Comparison of ENCODE assay signal across 8 cellular contexts in genomic region chr17:77400445-77400870, GRCh38.
DNase-seq lines count a peak whose midpoint lies in the region; ATAC-seq and TF ChIP-seq lines count a peak whose summit lies in the region.

No MANE protein-coding gene starts in this region.

- H3K27ac ChIP-seq in colonic mucosa (peak overlapping the region; percentile 27), suprapubic skin (peak overlapping the region; percentile 46)

- TF ChIP-seq CTCF in CD14-positive monocyte (IDR thresholded peaks at IDR 0.05) (peak; percentile 78), colonic mucosa (IDR thresholded peaks at IDR 0.05) (no peak), natural killer cell (IDR thresholded peaks at IDR 0.05) (peak; percentile 75), suprapubic skin (IDR thresholded peaks at IDR 0.05) (peak; percentile 18 to 46)

- H3K36me3 Mint-ChIP-seq in CD14-positive monocyte = peaks cover 33 to 67% of the 10 kb centered on the region in 2 donors
- no peaks in the 10 kb centered on the region for H3K36me3 Mint-ChIP-seq in natural killer cell

- H3K27me3 ChIP-seq in colonic mucosa (no peaks in the 10 kb centered on the region), suprapubic skin (no peaks in the 10 kb centered on the region)

- no peak overlapping the region for H3K4me3 ChIP-seq in colonic mucosa
- H3K4me3 ChIP-seq in suprapubic skin = no peak overlapping the region

- peak; percentile 81 to 85 for ATAC-seq in activated CD4-positive, CD25-positive, alpha-beta regulatory T cell treated with anti-CD3 and anti-CD28 coated beads, Interleukin-2, amount 50 U/mL, for 24 hours
- peak; percentile 66 to 76 (median 74) for ATAC-seq in natural killer cell
- no peak for ATAC-seq in HG03439 (IDR thresholded peaks at IDR 0.05; ENCODE audit: unreplicated experiment)

- H3K4me3 Mint-ChIP-seq in CD14-positive monocyte = peak overlapping the region; percentile 79 to 96
- peak overlapping the region; percentile 92 for H3K4me3 Mint-ChIP-seq in natural killer cell

- peak overlapping the region in 1 of 2 donors; percentile 4 for H3K9ac ChIP-seq in colonic mucosa (ENCODE audit: low read depth in 2 of 2, low read length in 2 of 2)

- H3K27ac Mint-ChIP-seq in CD14-positive monocyte (peak overlapping the region; percentile 84 to 96 (median 86)), natural killer cell (peak overlapping the region; percentile 94 to 98)

- no peak for TF ChIP-seq POLR2A in suprapubic skin (IDR thresholded peaks at IDR 0.05)

- DNase-seq in CD14-positive monocyte (ENCODE audit: low spot score) (peak; percentile 75), KG1 (lab: John Stamatoyannopoulos, UW) (peak; percentile 64), colonic mucosa (no peak), natural killer cell (peak; percentile 69), suprapubic skin (ENCODE audit: low spot score in 2 of 2) (no peak), middle frontal gyrus (ENCODE audit: extremely low spot score, low spot score) (no peak)

- 48% methylated on average over 8 of the region's 8 CpGs for WGBS in suprapubic skin

- H3K4me1 ChIP-seq in colonic mucosa (peaks cover 4% of the 10 kb centered on the region), suprapubic skin (peaks cover 65% of the 10 kb centered on the region)

- peaks cover 3 to 8% (median 3%) of the 10 kb centered on the region in 3 donors for H3K27me3 Mint-ChIP-seq in CD14-positive monocyte (ENCODE audit: low read depth in 3 of 3)
- H3K27me3 Mint-ChIP-seq in natural killer cell (ENCODE audit: low read depth in 2 of 2) = no peaks in the 10 kb centered on the region

- no peak for TF ChIP-seq EP300 in suprapubic skin (IDR thresholded peaks at IDR 0.05)

- intact Hi-C loops in CD14-positive monocyte (cut with micrococcal nuclease) (loop anchor here (2.0 to 5.0 kb wide), 3 partner anchors 68 to 94 kb away; no protein-coding TSS in a partner anchor), colonic mucosa (cut with DNase I) (no loop called here), natural killer cell (cut with micrococcal nuclease) (loop anchor here (1.0 to 2.0 kb wide), 3 partner anchors 28 to 95 kb away; no protein-coding TSS in a partner anchor)

- no peaks in the 10 kb centered on the region for H3K9me3 ChIP-seq in colonic mucosa
- no peaks in the 10 kb centered on the region for H3K9me3 ChIP-seq in suprapubic skin

- H3K4me1 Mint-ChIP-seq in CD14-positive monocyte = peaks cover 67% of the 10 kb centered on the region
- H3K4me1 Mint-ChIP-seq in natural killer cell = peaks cover 80 to 100% of the 10 kb centered on the region in 2 donors

- H3K9me3 Mint-ChIP-seq in CD14-positive monocyte (peaks cover 0 to 3% (median 0%) of the 10 kb centered on the region in 7 donors), natural killer cell (no peaks in the 10 kb centered on the region)

- H3K36me3 ChIP-seq in colonic mucosa = no peaks in the 10 kb centered on the region
- peaks cover 26% of the 10 kb centered on the region for H3K36me3 ChIP-seq in suprapubic skin

Comparison
In these comparisons a context has a peak if more than half of its experiments do, and no peak if none do; other contexts are left out.
1. DNase-seq: peak in CD14-positive monocyte (single experiment), KG1 (single experiment) and natural killer cell (single experiment); none in colonic mucosa (single experiment), suprapubic skin (0 of 2) and middle frontal gyrus (single experiment).